Comparison of ENCODE assay signal across 23 cellular contexts in the genomic region with DNA sequence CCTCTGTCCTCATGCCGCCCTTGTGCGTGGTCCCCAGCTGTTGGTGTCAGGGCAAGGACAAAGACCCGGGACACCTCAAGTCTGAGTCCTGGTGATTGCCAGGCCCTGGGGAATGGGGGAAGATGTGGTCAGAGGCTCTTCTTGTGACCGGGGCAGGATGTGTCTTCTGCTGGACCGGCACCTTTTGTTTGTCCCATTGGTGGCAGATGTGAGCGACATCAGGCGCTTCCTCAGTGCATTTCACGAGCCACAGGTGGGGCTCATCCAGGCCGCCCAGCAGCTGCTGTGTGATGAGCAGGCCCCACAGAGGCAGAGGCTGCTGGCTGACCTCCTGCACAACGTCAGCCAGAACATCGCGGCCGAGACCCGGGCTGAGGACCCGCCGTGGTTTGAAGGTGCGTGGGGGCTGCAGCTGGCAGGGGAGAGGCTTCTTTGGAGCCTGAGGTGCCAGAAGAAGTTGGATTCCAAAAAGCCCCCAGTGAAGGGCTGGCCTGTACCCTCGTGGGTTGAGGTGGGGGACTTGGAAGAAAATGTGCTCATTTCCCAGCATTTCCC. TPM values are rescaled to one million over a fixed set of nuclear protein-coding genes. Genes with fewer than 3 reads are reported as not detected.
A peak's percentile ranks its signal among the peaks of the same experiment; 100 is the strongest.
DNase-seq lines count a peak whose midpoint lies in the region; ATAC-seq and TF ChIP-seq lines count a peak whose summit lies in the region.
"Had no signal": no experiment of that assay in that cellular context is flagged by ENCODE, and none has a peak within 500 bp of the region (broad histone marks: within the 10 kb centered on the region; RNA-seq: fewer than 3 reads in every experiment).

No MANE protein-coding gene starts in this region.

- H3K9me3 Mint-ChIP-seq in activated T-helper 17 cell treated with anti-CD3 and anti-CD28 coated beads, Interleukin-2, amount 50 U/mL, for 72 hours, result no peaks in the 10 kb centered on the region
- H3K9me3 Mint-ChIP-seq in glutamatergic neuron (ENCODE audit: unreplicated experiment), result peaks cover 21% of the 10 kb centered on the region
- H3K9me3 Mint-ChIP-seq: CD4-positive, alpha-beta T cell; CD8-positive, alpha-beta T cell had no signal

- no peak overlapping the region for H3K4ac ChIP-seq in neuronal stem cell (ENCODE audit: low read length)

- H2BK12ac ChIP-seq in neuronal stem cell (ENCODE audit: low read length), result peak overlapping the region; percentile 73

- H4K8ac ChIP-seq in neuronal stem cell (ENCODE audit: low read depth, low read length), result no peak overlapping the region

- no peak overlapping the region for H2BK5ac ChIP-seq in neuronal stem cell (ENCODE audit: low read length)

- peak overlapping the region; percentile 28 for H3K18ac ChIP-seq in neuronal stem cell (ENCODE audit: low read length)

- H3K4me2 ChIP-seq in neuronal stem cell (ENCODE audit: insufficient read depth, low read length, poor library complexity, severe bottlenecking), result no peak overlapping the region
- H3K4me2 ChIP-seq: A549 had no signal

- H3K27ac Mint-ChIP-seq in activated T-helper 17 cell treated with anti-CD3 and anti-CD28 coated beads, Interleukin-2, amount 50 U/mL, for 72 hours, result peak overlapping the region; percentile 12
- H3K27ac Mint-ChIP-seq in glutamatergic neuron (ENCODE audit: unreplicated experiment), result peak overlapping the region; percentile 89
- H3K27ac Mint-ChIP-seq: B cell; CD4-positive, alpha-beta T cell; CD8-positive, alpha-beta T cell had no signal

- ATAC-seq in activated T-helper 17 cell treated with anti-CD3 and anti-CD28 coated beads, Interleukin-2, amount 50 U/mL, for 72 hours (replicated peaks), result no peak
- no peak for ATAC-seq in HG03280 (IDR thresholded peaks at IDR 0.05; ENCODE audit: unreplicated experiment)
- no peak for ATAC-seq in body of pancreas
- ATAC-seq in GM21423 (IDR thresholded peaks at IDR 0.05; ENCODE audit: unreplicated experiment), result no peak
- ATAC-seq: A549; CD8-positive, alpha-beta T cell; GM12878 had no signal

- H3K27me3 ChIP-seq in neuronal stem cell (ENCODE audit: control insufficient read depth in 3 of 3, insufficient read depth in 3 of 3, low read depth in 1 of 3, low read length in 3 of 3) (no peaks in the 10 kb centered on the region), body of pancreas (no peaks in the 10 kb centered on the region)
- H3K27me3 ChIP-seq: BLaER1 treated with 17β-estradiol and CSF1 and Interleukin-3, amounts not matched to agents 10 nM and 100 nM had no signal

- H3K27ac ChIP-seq in neuronal stem cell (replicated peaks; ENCODE audit: low read length) (no peak overlapping the region), body of pancreas (no peak overlapping the region)
- H3K27ac ChIP-seq: 22Rv1; A549; BLaER1 treated with 17β-estradiol and CSF1 and Interleukin-3, amounts not matched to agents 10 nM and 100 nM; C4-2B had no signal

- no peak overlapping the region for H4K91ac ChIP-seq in neuronal stem cell (ENCODE audit: low read depth, low read length, poor library complexity)

- no peak for TF ChIP-seq CTCF in glutamatergic neuron (IDR thresholded peaks at IDR 0.05; ENCODE audit: partially characterized antibody, unreplicated experiment)
- no peak for TF ChIP-seq CTCF in body of pancreas (IDR thresholded peaks at IDR 0.05)

- peaks cover 4% of the 10 kb centered on the region for H3K4me1 Mint-ChIP-seq in activated T-helper 17 cell treated with anti-CD3 and anti-CD28 coated beads, Interleukin-2, amount 50 U/mL, for 72 hours
- peaks cover 19% of the 10 kb centered on the region for H3K4me1 Mint-ChIP-seq in glutamatergic neuron (ENCODE audit: low read depth, unreplicated experiment)
- H3K4me1 Mint-ChIP-seq: B cell had no signal

- H2AFZ ChIP-seq in neuronal stem cell (ENCODE audit: low read length), result no peak overlapping the region

- DNase-seq in NCI-H82 (lab: John Stamatoyannopoulos, UW) (peak; percentile 55), NCI-H82 treated with DMSO at 0.1 percent for 48 hours (lab: John Stamatoyannopoulos, UW; ENCODE audit: unreplicated experiment) (no peak), glutamatergic neuron (peak; percentile 65), neuronal stem cell (ENCODE audit: low spot score) (no peak), body of pancreas (no peak)
- DNase-seq: AML-193; CD4-positive, alpha-beta T cell; CD8-positive, alpha-beta T cell; COR-L47; DMS 273 treated with DMSO at 0.1 percent for 48 hours; DMS153; DND-41; EL; GDM1 had no signal

- no peak overlapping the region for H2BK15ac ChIP-seq in neuronal stem cell (ENCODE audit: low read length)

- peaks cover 31% of the 10 kb centered on the region for H3K36me3 Mint-ChIP-seq in activated T-helper 17 cell treated with anti-CD3 and anti-CD28 coated beads, Interleukin-2, amount 50 U/mL, for 72 hours (ENCODE audit: low read depth)
- peaks cover 7% of the 10 kb centered on the region for H3K36me3 Mint-ChIP-seq in glutamatergic neuron (ENCODE audit: unreplicated experiment)

- no peak overlapping the region for H3K9ac ChIP-seq in neuronal stem cell (ENCODE audit: low read depth, low read length, poor library complexity)
- H3K9ac ChIP-seq: BLaER1 treated with 17β-estradiol and CSF1 and Interleukin-3, amounts not matched to agents 10 nM and 100 nM had no signal

- no peaks in the 10 kb centered on the region for H3K27me3 Mint-ChIP-seq in activated T-helper 17 cell treated with anti-CD3 and anti-CD28 coated beads, Interleukin-2, amount 50 U/mL, for 72 hours
- peaks cover 24% of the 10 kb centered on the region for H3K27me3 Mint-ChIP-seq in glutamatergic neuron (ENCODE audit: unreplicated experiment)
- H3K27me3 Mint-ChIP-seq: B cell; CD4-positive, alpha-beta T cell had no signal

- H3K4me3 Mint-ChIP-seq in activated T-helper 17 cell treated with anti-CD3 and anti-CD28 coated beads, Interleukin-2, amount 50 U/mL, for 72 hours, result no peak overlapping the region
- peak overlapping the region; percentile 25 for H3K4me3 Mint-ChIP-seq in glutamatergic neuron (ENCODE audit: unreplicated experiment)
- H3K4me3 Mint-ChIP-seq: B cell; CD4-positive, alpha-beta T cell; CD8-positive, alpha-beta T cell had no signal

- H3K9me3 ChIP-seq in neuronal stem cell (replicated peaks in 1 of 2; ENCODE audit: control insufficient read depth in 2 of 2, insufficient read depth in 1 of 2, low read depth in 1 of 2, low read length in 2 of 2), result peaks cover 0 to 9% of the 10 kb centered on the region in 2 donors
- no peaks in the 10 kb centered on the region for H3K9me3 ChIP-seq in body of pancreas
- H3K9me3 ChIP-seq: A549 had no signal

- peaks cover 3 to 8% of the 10 kb centered on the region in 2 donors for H3K36me3 ChIP-seq in neuronal stem cell (replicated peaks in 1 of 2; ENCODE audit: control insufficient read depth in 2 of 2, insufficient read depth in 2 of 2, low read length in 2 of 2)
- H3K36me3 ChIP-seq in body of pancreas (replicated peaks in 1 of 2; ENCODE audit: insufficient read depth in 1 of 2, low read depth in 2 of 2), result peaks cover 0 to 2% of the 10 kb centered on the region in 2 donors

- H2BK120ac ChIP-seq in neuronal stem cell (ENCODE audit: low read depth, low read length), result no peak overlapping the region

- TF ChIP-seq POLR2A in body of pancreas (IDR thresholded peaks at IDR 0.05), result no peak

- peaks cover 0 to 2% of the 10 kb centered on the region in 2 donors for H3K4me1 ChIP-seq in neuronal stem cell (ENCODE audit: control insufficient read depth in 2 of 2, insufficient read depth in 1 of 2, low read depth in 1 of 2, low read length in 2 of 2)
- H3K4me1 ChIP-seq in body of pancreas, result no peaks in the 10 kb centered on the region
- H3K4me1 ChIP-seq: A549 had no signal

- no peak overlapping the region for H3K23ac ChIP-seq in neuronal stem cell (ENCODE audit: low read depth, low read length, poor library complexity)

- H2AK5ac ChIP-seq in neuronal stem cell (ENCODE audit: low read depth, low read length), result peak overlapping the region; percentile 56

- WGBS in neuronal stem cell (ENCODE audit: extremely low coverage in 2 of 2, insufficient read length in 2 of 2, insufficient replicate concordance in 1 of 2), 2 donors, result no CpG with 5 or more reads among the region's 18 CpGs
- 82 to 96% methylated on average over 16 to 18 of the region's 18 CpGs for WGBS in body of pancreas, 2 donors

- no peak overlapping the region for H3K14ac ChIP-seq in neuronal stem cell (ENCODE audit: low read length)

- intact Hi-C loops in body of pancreas (cut with DNase I), result no loop called here

- no peak overlapping the region for H3K4me3 ChIP-seq in neuronal stem cell (ENCODE audit: low read length in 2 of 2)
- no peak overlapping the region for H3K4me3 ChIP-seq in body of pancreas
- H3K4me3 ChIP-seq: A549; BLaER1 treated with 17β-estradiol and CSF1 and Interleukin-3, amounts not matched to agents 10 nM and 100 nM; GM12878 had no signal

- no peaks in the 10 kb centered on the region for H3K79me1 ChIP-seq in neuronal stem cell (ENCODE audit: low read depth, low read length)

RNA-seq across cellular contexts. Expression of a gene that starts 8.4 kb away (rescaled TPM):
- 10 to 100 TPM; 13.0 to 18.5 TPM for total RNA-seq in activated T-helper 17 cell treated with anti-CD3 and anti-CD28 coated beads, Interleukin-2, amount 50 U/mL, for 72 hours
- 16.4 TPM for total RNA-seq in glutamatergic neuron (ENCODE audit: unreplicated experiment)
- polyA plus RNA-seq in neuronal stem cell (2013, experiment 1 of 2), result 6.6 TPM
- polyA plus RNA-seq in neuronal stem cell (2013, experiment 2 of 2), result 7.4 TPM
- 10 to 100 TPM in 1 of 2 donors, 1 to 10 TPM in 1; 6.5 to 13.5 TPM for total RNA-seq in body of pancreas

RNA-seq across cellular contexts. Expression of a gene that starts 8.7 kb away (rescaled TPM):
- total RNA-seq in activated T-helper 17 cell treated with anti-CD3 and anti-CD28 coated beads, Interleukin-2, amount 50 U/mL, for 72 hours, result 10 to 100 TPM; 17.8 to 39.4 TPM
- 102 TPM for total RNA-seq in glutamatergic neuron (ENCODE audit: unreplicated experiment)
- polyA plus RNA-seq in neuronal stem cell (2013, experiment 1 of 2), result 12.6 TPM
- polyA plus RNA-seq in neuronal stem cell (2013, experiment 2 of 2), result 13.2 TPM
- total RNA-seq in body of pancreas, result 10 to 100 TPM; 17.9 to 22.1 TPM

RNA-seq across cellular contexts. Expression of a gene that starts 34.4 kb away (rescaled TPM):
- 10 to 100 TPM; 25.1 to 33.2 TPM for total RNA-seq in activated T-helper 17 cell treated with anti-CD3 and anti-CD28 coated beads, Interleukin-2, amount 50 U/mL, for 72 hours
- total RNA-seq in glutamatergic neuron (ENCODE audit: unreplicated experiment) (16.9 TPM), body of pancreas (10 to 100 TPM; 14.8 to 15.6 TPM)
- 30.3 TPM for polyA plus RNA-seq in neuronal stem cell (2013, experiment 1 of 2)
- polyA plus RNA-seq in neuronal stem cell (2013, experiment 2 of 2), result 30.5 TPM

Comparison
In these comparisons a context has a peak if more than half of its experiments do, and no peak if none do; other contexts are left out.
1. DNase-seq: peak in NCI-H82 (single experiment) and glutamatergic neuron (single experiment); none in NCI-H82 treated with DMSO at 0.1 percent for 48 hours (single experiment), neuronal stem cell (single experiment) and body of pancreas (0 of 4).